11 cellular contexts compared by ENCODE assay signal in the genomic region with DNA sequence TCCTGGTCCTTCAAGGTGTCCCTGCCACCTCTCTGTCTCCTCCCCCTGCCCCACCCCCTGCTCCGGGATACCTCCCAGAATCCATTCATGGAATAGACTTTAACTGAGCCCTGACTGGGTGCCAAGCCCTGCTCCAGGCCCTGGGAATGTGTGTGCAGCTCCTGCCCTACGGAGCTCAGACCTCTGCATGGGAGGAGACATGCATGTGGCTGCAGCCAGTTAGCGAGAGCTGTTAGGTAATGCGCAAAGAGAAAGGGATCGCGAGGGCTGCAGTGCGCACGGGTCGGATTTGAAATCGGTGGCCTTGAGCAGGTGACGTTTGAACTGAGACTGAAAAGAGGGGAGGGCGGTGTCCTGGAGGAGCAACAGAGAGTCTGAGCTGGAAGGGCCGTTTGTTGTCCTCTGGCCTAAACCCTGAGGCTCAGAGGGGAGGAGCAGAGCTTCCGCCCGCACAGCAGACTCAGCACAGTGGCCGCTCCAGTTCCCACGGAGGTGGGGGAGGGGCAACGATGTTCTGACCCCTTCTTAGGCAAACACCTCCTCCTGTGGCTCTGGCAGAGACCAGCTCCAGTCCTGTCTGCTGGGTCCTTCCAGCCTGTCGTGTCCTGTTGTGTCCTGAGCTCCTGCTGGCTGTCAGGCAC. TPM values are rescaled to one million over a fixed set of nuclear protein-coding genes. Genes with fewer than 3 reads are reported as not detected.
DNase-seq lines count a peak whose midpoint lies in the region; ATAC-seq lines count a peak whose summit lies in the region.
"Had no signal": no experiment of that assay in that cellular context is flagged by ENCODE, and none has a peak within 500 bp of the region (broad histone marks: within the 10 kb centered on the region; RNA-seq: fewer than 3 reads in every experiment).

No MANE protein-coding gene starts in this region.

- no peaks in the 10 kb centered on the region; the same call in 1 of the 2 replicates for H3K27me3 ChIP-seq in HUES48 (ENCODE audit: control insufficient read depth, insufficient read depth, low read length)
- peaks cover 0 to 3% (median 0%) of the 10 kb centered on the region in 3 donors for H3K27me3 ChIP-seq in skeletal muscle tissue (ENCODE audit: control insufficient read depth in 3 of 3, insufficient read depth in 3 of 3, low read length in 3 of 3)
- H3K27me3 ChIP-seq: SJSA1 had no signal

- H3K4me1 ChIP-seq in HUES48 (ENCODE audit: control insufficient read depth, insufficient read depth, low read length) (peaks cover 14% of the 10 kb centered on the region), skeletal muscle tissue (ENCODE audit: control insufficient read depth in 3 of 3, insufficient read depth in 3 of 3, low read length in 3 of 3) (peaks cover 11 to 23% (median 21%) of the 10 kb centered on the region in 3 donors)

- H3K36me3 ChIP-seq in HUES48 (ENCODE audit: control insufficient read depth, insufficient read depth, low read length) (no peaks in the 10 kb centered on the region), skeletal muscle tissue (ENCODE audit: control insufficient read depth in 3 of 3, insufficient read depth in 3 of 3, low read length in 3 of 3) (no peaks in the 10 kb centered on the region)
- H3K36me3 ChIP-seq: SJSA1 had no signal

- DNase-seq in astrocyte of the hippocampus (ENCODE audit: low read depth, low spot score) (peak; percentile 37), iPS-NIHi11 (ENCODE audit: low spot score) (peak; percentile 70)

- H3K9me3 ChIP-seq in HUES48 (ENCODE audit: control insufficient read depth, insufficient read depth, low read length) (no peaks in the 10 kb centered on the region), skeletal muscle tissue (ENCODE audit: control insufficient read depth in 3 of 3, low read length in 3 of 3) (no peaks in the 10 kb centered on the region)
- H3K9me3 ChIP-seq: SJSA1 had no signal

- H3K9ac ChIP-seq in HUES48 (ENCODE audit: low read depth, low read length), result no peak overlapping the region
- H3K9ac ChIP-seq in skeletal muscle tissue (ENCODE audit: low read depth in 1 of 3, low read length in 3 of 3), result peak overlapping the region in 1 of 3 donors; percentile 50

- H3K27ac ChIP-seq in HUES48 (ENCODE audit: low read depth, low read length) (no peak overlapping the region), skeletal muscle tissue (ENCODE audit: low read depth, low read length) (peak overlapping the region; percentile 37)
- H3K27ac ChIP-seq: SJSA1 had no signal

- H3K4me3 ChIP-seq in HUES48 (ENCODE audit: low read depth, low read length) (0 out of 2 replicates have a peak overlapping the region, but pooled peaks have one; percentile 2), skeletal muscle tissue (ENCODE audit: low read length in 3 of 3) (peak overlapping the region in 2 of 3 donors; percentile 22 to 38)
- H3K4me3 ChIP-seq: SJSA1 had no signal

- ATAC-seq in GM18502 (IDR thresholded peaks at IDR 0.05; ENCODE audit: poor library complexity, unreplicated experiment), result no peak
- no peak for ATAC-seq in HG03520 (IDR thresholded peaks at IDR 0.05; ENCODE audit: unreplicated experiment)
- no peak for ATAC-seq in HG02852 (IDR thresholded peaks at IDR 0.05; ENCODE audit: unreplicated experiment)
- ATAC-seq in GM18907 (IDR thresholded peaks at IDR 0.05; ENCODE audit: unreplicated experiment), result no peak
- ATAC-seq: stimulated activated effector memory CD8-positive, alpha-beta T cell treated with anti-CD3 and anti-CD28 coated beads, Interleukin-12 subunit alpha, Interleukin-12 subunit beta, amount 100 ng/mL, for 72 hours had no signal

RNA-seq across cellular contexts. Expression of a gene that starts 19.8 kb away (rescaled TPM):
- not detected for total RNA-seq in skeletal muscle tissue
- total RNA-seq: mononuclear cell, SJSA1 had no signal

RNA-seq across cellular contexts. Expression of a gene that starts 58.8 kb away (rescaled TPM):
- total RNA-seq in skeletal muscle tissue, result 63.2 TPM

RNA-seq across cellular contexts. Expression of a gene that starts 59.0 kb away (rescaled TPM):
- 17.7 TPM for total RNA-seq in skeletal muscle tissue
